24 cellular contexts compared by ENCODE assay signal in the genomic region with DNA sequence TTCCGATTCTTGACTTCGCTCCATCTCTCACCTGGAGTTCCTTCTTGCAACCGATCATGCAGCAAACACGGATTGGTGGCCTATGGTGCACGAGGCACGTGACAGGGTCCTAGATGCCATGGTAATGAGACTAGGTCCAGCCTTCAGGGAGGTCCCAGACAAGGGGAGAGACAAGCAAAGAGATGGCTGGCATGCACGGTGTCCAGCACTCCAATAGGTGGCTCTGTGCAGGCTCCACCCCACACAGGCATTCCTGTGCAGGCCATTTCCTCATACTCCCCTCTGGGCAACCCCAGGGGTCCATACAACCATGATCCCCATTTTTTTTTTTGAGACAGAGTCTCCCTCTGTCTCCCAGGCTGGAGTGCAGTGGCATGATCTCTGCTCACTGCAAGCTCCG. TPM values are rescaled to one million over a fixed set of nuclear protein-coding genes. Genes with fewer than 3 reads are reported as not detected.
"Had no signal": no experiment of that assay in that cellular context is flagged by ENCODE, and none has a peak within 500 bp of the region (broad histone marks: within the 10 kb centered on the region; RNA-seq: fewer than 3 reads in every experiment).

No MANE protein-coding gene starts in this region.

- ATAC-seq: left colon; left lung; lower lobe of right lung; naive thymus-derived CD8-positive, alpha-beta T cell; right cardiac atrium; stimulated activated effector memory CD8-positive, alpha-beta T cell treated with anti-CD3 and anti-CD28 coated beads, Interleukin-12 subunit alpha, Interleukin-12 subunit beta, amount 100 ng/mL, for 72 hours had no signal

- H3K4me1 ChIP-seq: sigmoid colon, suprapubic skin, tibial nerve, uterus had no signal

- H3K27me3 ChIP-seq: ovary, uterus had no signal

- H3K9me3 Mint-ChIP-seq: naive thymus-derived CD8-positive, alpha-beta T cell; nephron; stimulated activated effector memory CD8-positive, alpha-beta T cell treated with anti-CD3 and anti-CD28 coated beads, Interleukin-12 subunit alpha, Interleukin-12 subunit beta, amount 100 ng/mL, for 72 hours; stimulated activated naive CD8-positive, alpha-beta T cell treated with anti-CD3 and anti-CD28 coated beads, Interleukin-15, Interleukin-2, amounts not matched to agents 100 ng/mL and 50 ng/mL, for 24 hours; type B pancreatic cell had no signal

- DNase-seq: hippocampal formation; kidney; left colon; left lung; lower lobe of right lung; mammary epithelial cell; mesenchymal stem cell; naive thymus-derived CD8-positive, alpha-beta T cell; ovary; retina; right cardiac atrium; sigmoid colon; small intestine; spleen; stimulated activated CD4-positive, alpha-beta T cell treated with anti-CD3 and anti-CD28 coated beads, Interleukin-4, amount 100 ng/mL, for 24 hours; stimulated activated naive CD4-positive, alpha-beta T cell; uterus had no signal

- H3K9me3 ChIP-seq: left lung, lower lobe of right lung, ovary, sigmoid colon, spleen, suprapubic skin, tibial nerve, uterus had no signal

- H3K36me3 Mint-ChIP-seq: naive thymus-derived CD8-positive, alpha-beta T cell; stimulated activated effector memory CD8-positive, alpha-beta T cell treated with anti-CD3 and anti-CD28 coated beads, Interleukin-12 subunit alpha, Interleukin-12 subunit beta, amount 100 ng/mL, for 72 hours; type B pancreatic cell had no signal

- H3K27ac ChIP-seq: left lung, lower lobe of right lung, ovary, sigmoid colon, spleen, suprapubic skin, tibial nerve, uterus had no signal

- FAIRE-seq: kidney, small intestine had no signal

- H3K4me3 Mint-ChIP-seq: naive thymus-derived CD8-positive, alpha-beta T cell; nephron; stimulated activated effector memory CD8-positive, alpha-beta T cell treated with anti-CD3 and anti-CD28 coated beads, Interleukin-12 subunit alpha, Interleukin-12 subunit beta, amount 100 ng/mL, for 72 hours; stimulated activated naive CD8-positive, alpha-beta T cell treated with anti-CD3 and anti-CD28 coated beads, Interleukin-15, Interleukin-2, amounts not matched to agents 100 ng/mL and 50 ng/mL, for 24 hours; type B pancreatic cell had no signal

- H3K36me3 ChIP-seq: left lung, lower lobe of right lung, ovary, sigmoid colon, spleen, suprapubic skin, tibial nerve, uterus had no signal

- H3K27ac Mint-ChIP-seq: naive thymus-derived CD8-positive, alpha-beta T cell; nephron; progenitor cell of endocrine pancreas; stimulated activated effector memory CD8-positive, alpha-beta T cell treated with anti-CD3 and anti-CD28 coated beads, Interleukin-12 subunit alpha, Interleukin-12 subunit beta, amount 100 ng/mL, for 72 hours; stimulated activated naive CD8-positive, alpha-beta T cell treated with anti-CD3 and anti-CD28 coated beads, Interleukin-15, Interleukin-2, amounts not matched to agents 100 ng/mL and 50 ng/mL, for 24 hours; type B pancreatic cell had no signal

- H3K4me3 ChIP-seq: left lung, lower lobe of right lung, ovary, sigmoid colon, spleen, suprapubic skin, tibial nerve, uterus had no signal

RNA-seq across cellular contexts. Expression of a gene that starts 31.3 kb away (rescaled TPM):
- total RNA-seq: left colon; mammary epithelial cell; naive thymus-derived CD8-positive, alpha-beta T cell; sigmoid colon had no signal
- polyA plus RNA-seq: mammary epithelial cell; naive thymus-derived CD8-positive, alpha-beta T cell had no signal
